ENCODE assay signal across 8 cellular contexts in the genomic region with DNA sequence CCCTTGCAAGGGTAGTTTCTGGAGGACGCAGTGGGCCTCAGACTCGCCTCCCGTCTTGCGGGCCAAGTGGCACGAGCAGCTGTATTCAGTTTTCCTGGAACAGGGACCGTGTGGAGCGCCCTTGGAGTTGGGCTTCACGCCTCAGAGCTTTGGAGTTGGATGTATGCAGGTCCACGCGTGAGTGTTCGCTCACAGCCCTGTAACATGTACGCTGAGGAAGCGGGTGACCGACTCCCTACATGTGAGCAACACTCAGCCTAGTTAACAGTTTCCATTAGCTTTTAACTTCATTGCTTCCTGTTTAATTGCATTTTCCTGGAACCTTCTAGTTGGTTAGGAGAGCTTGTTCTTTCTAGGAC. TPM values are rescaled to one million over a fixed set of nuclear protein-coding genes. Genes with fewer than 3 reads are reported as not detected.
A peak's percentile ranks its signal among the peaks of the same experiment; 100 is the strongest.
DNase-seq lines count a peak whose midpoint lies in the region; ATAC-seq, FAIRE-seq and TF ChIP-seq lines count a peak whose summit lies in the region.

No MANE protein-coding gene starts in this region.

- peaks cover 18 to 59% (median 29%) of the 10 kb centered on the region in 3 donors for H3K4me1 ChIP-seq in pancreas

- intact Hi-C loops in pancreas (cut with DNase I): no loop called here

- no peak for DNase-seq in Jurkat, Clone E6-1 (ENCODE audit: low read depth, low spot score)
- DNase-seq in activated T-cell treated with anti-CD3 and anti-CD28 coated beads for 24 hours (ENCODE audit: low read depth) (peak; percentile 5), fibroblast of villous mesenchyme (ENCODE audit: low read depth) (peak; percentile 38), pancreas (peak; percentile 24 to 68 (median 42)), NCI-H446 (lab: John Stamatoyannopoulos, UW) (no peak), G401 (ENCODE audit: low spot score) (no peak)
- DNase-seq in activated CD4-positive, CD25-positive, alpha-beta regulatory T cell treated with anti-CD3 and anti-CD28 coated beads, Interleukin-2, amount 50 U/mL, for 72 hours: no peak

- TF ChIP-seq CTCF in C4-2B (conservative IDR thresholded peaks at IDR 0.05) (no peak), fibroblast of villous mesenchyme (IDR thresholded peaks at IDR 0.05; ENCODE audit: insufficient read depth, low read depth, low read length) (no peak), pancreas (IDR thresholded peaks at IDR 0.05) (no peak)

- in situ Hi-C loops in G401 (cut with HindIII; ENCODE audit: low sequenced_read_pairs): no loop called here

- H3K27me3 ChIP-seq in pancreas: no peaks in the 10 kb centered on the region

- peak overlapping the region; percentile 93 for H3K4me3 ChIP-seq in Jurkat, Clone E6-1 (ENCODE audit: low read length)
- peak overlapping the region; percentile 100 for H3K4me3 ChIP-seq in fibroblast of villous mesenchyme (ENCODE audit: low read depth, low read length)
- H3K4me3 ChIP-seq in pancreas: peak overlapping the region; percentile 53 to 91 (median 85)

- FAIRE-seq in pancreas (lab: Jason Lieb, UNC): no peak

- 0% methylated on average over 14 of the region's 14 CpGs for WGBS in pancreas, 2 donors

- no peaks in the 10 kb centered on the region for H3K9me3 ChIP-seq in pancreas

- ATAC-seq in pancreas: peak; percentile 6 to 8 (median 6)

- H3K27ac ChIP-seq in C4-2B: peak overlapping the region; percentile 87
- H3K27ac ChIP-seq in pancreas: peak overlapping the region; percentile 88 to 93 (median 88)

- no peaks in the 10 kb centered on the region for H3K36me3 ChIP-seq in pancreas

RNA-seq across cellular contexts. Expression of a gene that starts 0.7 kb away (rescaled TPM):
- polyA plus RNA-seq in Jurkat, Clone E6-1 (2012; ENCODE audit: insufficient read depth, insufficient read length): 50.0 TPM
- 115 and 165 TPM in 2 replicates for total RNA-seq in fibroblast of villous mesenchyme
- 10 to 100 TPM; 53.6 to 88.8 (median 67.5) TPM for total RNA-seq in pancreas
- 10 to 100 TPM; 22.7 to 57.6 TPM for polyA plus RNA-seq in pancreas
- total RNA-seq in G401 (2014; rRNA removed; shearing (Covaris generic)): 88.6 and 121 TPM in 2 replicates

Comparison
In these comparisons a context has a peak if more than half of its experiments do, and no peak if none do; other contexts are left out.
1. DNase-seq: peak in activated T-cell treated with anti-CD3 and anti-CD28 coated beads for 24 hours (single experiment), fibroblast of villous mesenchyme (single experiment) and pancreas (6 of 6); none in Jurkat, Clone E6-1 (single experiment), NCI-H446 (0 of 2), G401 (single experiment) and activated CD4-positive, CD25-positive, alpha-beta regulatory T cell treated with anti-CD3 and anti-CD28 coated beads, Interleukin-2, amount 50 U/mL, for 72 hours (single experiment).
2. Peak in every context shown above with its lines, with median percentiles within 50 percentile points of each other: H3K4me3 ChIP-seq.